8 cellular contexts compared by ENCODE assay signal in genomic region chr15:72197460-72198409, GRCh38. TPM values are rescaled to one million over a fixed set of nuclear protein-coding genes. Genes with fewer than 3 reads are reported as not detected.
DNase-seq lines count a peak whose midpoint lies in the region; ATAC-seq and TF ChIP-seq lines count a peak whose summit lies in the region.

Gene GRAMD2A (minus strand): TSS chr15:72197787.

- WGBS in heart right ventricle, 2 donors: 8% methylated on average over 72 to 85 of the region's 85 CpGs

- peaks cover 19 to 48% (median 36%) of the 10 kb centered on the region in 9 donors for H3K4me1 ChIP-seq in heart right ventricle

- H3K4me3 ChIP-seq in GM12864 (ENCODE audit: low read depth, low read length): peak within 1 kb of the TSS; percentile 9; the same call in 1 of the 2 replicates
- peak within 1 kb of the TSS in 9 of 10 donors; percentile 36 to 54 (median 47) for H3K4me3 ChIP-seq in heart right ventricle

- H3K27me3 Mint-ChIP-seq in IgD-negative memory B cell: peaks cover 10% of the 10 kb centered on the region

- H3K4me1 Mint-ChIP-seq in IgD-negative memory B cell: peaks cover 0 to 9% (median 8%) of the 10 kb centered on the region in 3 donors

- peak within 1 kb of the TSS in 3 of 4 donors; percentile 60 to 86 (median 60) for H3K4me3 Mint-ChIP-seq in IgD-negative memory B cell

- H3K9me3 Mint-ChIP-seq in IgD-negative memory B cell: no peaks in the 10 kb centered on the region

- no peak for TF ChIP-seq CTCF in GM12864 (IDR thresholded peaks at IDR 0.05; ENCODE audit: low read depth, low read length, missing control alignments)
- no peak for TF ChIP-seq CTCF in heart right ventricle (IDR thresholded peaks at IDR 0.05)

- peak within 1 kb of the TSS in 1 of 3 donors; percentile 68 for H3K27ac Mint-ChIP-seq in IgD-negative memory B cell

- peaks cover 0 to 20% (median 9%) of the 10 kb centered on the region in 7 donors for H3K27me3 ChIP-seq in heart right ventricle

- intact Hi-C loops in heart right ventricle (cut with DNase I): loop anchor here in 5 of 10 donors (2.0 to 10.0 kb wide), 3 partner anchors 35 to 89 kb away; partner anchors contain the start of gene PKM (in 2 of the 5)

- H3K36me3 ChIP-seq in heart right ventricle: peaks cover 0 to 47% (median 31%) of the 10 kb centered on the region in 9 donors

- DNase-seq in GM12864 (ENCODE audit: low read depth): no peak
- DNase-seq in activated T-helper 9 cell treated with anti-CD3 and anti-CD28 coated beads, Interleukin-2, amount 50 U/mL, for 16 hours (ENCODE audit: low read depth): peak; percentile 11
- no peak for DNase-seq in heart right ventricle
- DNase-seq in renal cortical epithelial cell (ENCODE audit: low read depth): peak; percentile 46
- DNase-seq in COR-L47 (lab: John Stamatoyannopoulos, UW): no peak
- DNase-seq in mucosa of gallbladder (ENCODE audit: low spot score): no peak

- ATAC-seq in heart right ventricle (peak in 5 of 8 donors; percentile 9 to 52 (median 22)), HG03175 (IDR thresholded peaks at IDR 0.05; ENCODE audit: unreplicated experiment) (no peak)

- H3K9me3 ChIP-seq in heart right ventricle: no peaks in the 10 kb centered on the region

- peaks cover 2% of the 10 kb centered on the region for H3K36me3 Mint-ChIP-seq in IgD-negative memory B cell

- H3K27ac ChIP-seq in heart right ventricle: no peak within 1 kb of the TSS

RNA-seq across cellular contexts. Expression of gene GRAMD2A, which starts in this region (rescaled TPM):
- polyA plus RNA-seq in IgD-negative memory B cell (not detected), heart right ventricle (under 1 TPM in 1 of 2 donors, not detected in 1; 0.06 TPM)
- total RNA-seq in heart right ventricle (under 1 TPM in 1 of 10 donors, not detected in 9; 0.20 TPM), renal cortical epithelial cell (0.52 and 1.8 TPM in 2 replicates), mucosa of gallbladder (0.55 TPM)

Comparison
In these comparisons a context has a peak if more than half of its experiments do, and no peak if none do; other contexts are left out.
1. Peak in ATAC-seq and H3K4me3 ChIP-seq in heart right ventricle; RNA of the gene not detected or under 1 TPM.
2. DNase-seq: peak in activated T-helper 9 cell treated with anti-CD3 and anti-CD28 coated beads, Interleukin-2, amount 50 U/mL, for 16 hours (single experiment) and renal cortical epithelial cell (single experiment); none in GM12864 (single experiment), heart right ventricle (0 of 2), COR-L47 (single experiment) and mucosa of gallbladder (single experiment).